1 cellular context compared by ENCODE assay signal in the genomic region with DNA sequence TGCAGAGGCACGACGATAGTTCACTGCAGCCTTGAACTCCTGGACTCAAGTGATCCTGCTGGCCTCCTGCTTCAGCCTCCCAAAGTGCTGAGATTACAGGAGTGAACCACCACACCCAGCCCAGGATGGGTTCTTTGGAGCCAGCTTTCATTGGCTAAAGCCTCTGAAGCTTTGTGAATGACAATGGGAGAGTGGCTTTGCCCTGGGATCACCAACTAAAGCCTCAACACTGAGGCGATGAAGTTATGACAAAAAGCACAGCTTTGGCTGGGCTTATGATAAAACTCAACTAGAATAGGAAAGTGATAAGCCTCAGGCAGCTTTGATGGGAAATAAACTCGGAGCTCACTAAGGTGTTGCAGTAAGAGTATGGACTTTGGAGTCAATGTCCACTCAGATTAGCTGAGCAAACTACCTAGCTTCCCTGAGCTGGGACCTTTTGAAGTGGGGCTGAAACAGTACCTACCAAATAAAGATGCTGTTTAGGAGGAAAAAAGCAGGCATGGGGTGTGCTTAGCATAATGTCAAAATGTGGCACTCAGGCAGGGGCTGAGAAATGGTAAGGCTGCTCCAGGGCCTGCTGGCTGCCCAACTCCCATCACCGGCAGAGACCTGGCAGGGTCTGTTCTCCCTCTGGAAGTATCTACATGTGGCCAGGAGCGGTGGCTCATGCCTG.
TF ChIP-seq lines count a peak whose summit lies in the region.

No MANE protein-coding gene starts in this region.

TF ChIP-seq in endothelial cell of umbilical vein, 7 proteins besides CTCF, POLR2A, EP300 and RAD21:
- TF ChIP-seq MAX (IDR thresholded peaks at IDR 0.05; ENCODE audit: insufficient read depth, insufficient read length) (no peak), POLR2AphosphoS5 (IDR thresholded peaks at IDR 0.05; ENCODE audit: insufficient read depth, low read depth, low read length) (no peak), FOS (IDR thresholded peaks at IDR 0.05; ENCODE audit: borderline replicate concordance, insufficient read depth, low read length) (no peak), JUN (IDR thresholded peaks at IDR 0.05; ENCODE audit: borderline replicate concordance, insufficient read depth, insufficient read length, low read depth) (no peak), EZH2 (IDR thresholded peaks at IDR 0.05; ENCODE audit: borderline replicate concordance, low read depth, low read length, severe bottlenecking) (no peak), GATA2 (IDR thresholded peaks at IDR 0.05; ENCODE audit: insufficient read depth, insufficient read length, low read depth, low read length) (no peak), MYC (IDR thresholded peaks at IDR 0.05; ENCODE audit: low read depth, low read length) (no peak)
